In genomic region chr9:91423785-91424402, GRCh38 we compare ENCODE assay signal across 8 cellular contexts. TPM values are rescaled to one million over a fixed set of nuclear protein-coding genes. Genes with fewer than 3 reads are reported as not detected.
DNase-seq lines count a peak whose midpoint lies in the region; ATAC-seq and TF ChIP-seq lines count a peak whose summit lies in the region.

NFIL3 (minus strand) TSS chr9:91423832; CDS start chr9:91410734, 13,098 bp downstream.

- H4K20me1 ChIP-seq in BLaER1 treated with 17β-estradiol and CSF1 and Interleukin-3, amounts not matched to agents 10 nM and 100 nM, result peaks cover 22 to 44% (median 41%) of the 10 kb centered on the region in 11 experiments; a peak in 18 of 22 replicates

- H3K4me1 Mint-ChIP-seq in endothelial cell (ENCODE audit: unreplicated experiment) (peaks cover 22% of the 10 kb centered on the region), mesothelial cell of epicardium (peaks cover 54% of the 10 kb centered on the region)

- H3K9me3 ChIP-seq in BLaER1 treated with 17β-estradiol and CSF1 and Interleukin-3, amounts not matched to agents 10 nM and 100 nM (replicated peaks in 1 of 11), result no peaks in the 10 kb centered on the region; a peak in 1 of 22 replicates
- H3K9me3 ChIP-seq in NT2/D1 (ENCODE audit: insufficient read depth, low read length), result no peaks in the 10 kb centered on the region

- peak within 1 kb of the TSS; percentile 74 to 92 (median 87) for H3K4me3 ChIP-seq in BLaER1 treated with 17β-estradiol and CSF1 and Interleukin-3, amounts not matched to agents 10 nM and 100 nM
- H3K4me3 ChIP-seq in NT2/D1 (ENCODE audit: insufficient read length, low read depth), result peak within 1 kb of the TSS; percentile 66

- H3K27me3 ChIP-seq in BLaER1 treated with 17β-estradiol and CSF1 and Interleukin-3, amounts not matched to agents 10 nM and 100 nM, result peaks cover 0 to 11% (median 5%) of the 10 kb centered on the region in 11 experiments; a peak in 8 of 22 replicates
- H3K27me3 ChIP-seq in NT2/D1 (ENCODE audit: insufficient read depth, insufficient read length), result peaks cover 61% of the 10 kb centered on the region

- H3K36me3 ChIP-seq in BLaER1 treated with 17β-estradiol and CSF1 and Interleukin-3, amounts not matched to agents 10 nM and 100 nM, result peaks cover 0 to 3% (median 0%) of the 10 kb centered on the region in 11 experiments; a peak in 2 of 22 replicates
- H3K36me3 ChIP-seq in NT2/D1 (ENCODE audit: insufficient read depth, insufficient read length, low read length), result no peaks in the 10 kb centered on the region

- H3K36me3 Mint-ChIP-seq in endothelial cell (ENCODE audit: low read depth, unreplicated experiment) (peaks cover 9% of the 10 kb centered on the region), mesothelial cell of epicardium (no peaks in the 10 kb centered on the region)

- H3K27me3 Mint-ChIP-seq in endothelial cell (ENCODE audit: unreplicated experiment) (peaks cover 15% of the 10 kb centered on the region), mesothelial cell of epicardium (ENCODE audit: low read depth) (peaks cover 31% of the 10 kb centered on the region)

- H3K4me3 Mint-ChIP-seq in endothelial cell (ENCODE audit: unreplicated experiment) (peak within 1 kb of the TSS; percentile 98), mesothelial cell of epicardium (peak within 1 kb of the TSS; percentile 94)

- H3K9ac ChIP-seq in BLaER1 treated with 17β-estradiol and CSF1 and Interleukin-3, amounts not matched to agents 10 nM and 100 nM, result peak within 1 kb of the TSS; percentile 91 to 99 (median 97)
- peak within 1 kb of the TSS; percentile 82 for H3K9ac ChIP-seq in NT2/D1 (ENCODE audit: insufficient read length, low read depth)

- peak within 1 kb of the TSS; percentile 94 to 99 (median 96) for H3K27ac ChIP-seq in BLaER1 treated with 17β-estradiol and CSF1 and Interleukin-3, amounts not matched to agents 10 nM and 100 nM

- TF ChIP-seq CTCF in endothelial cell (IDR thresholded peaks at IDR 0.05; ENCODE audit: unreplicated experiment) (no peak), mesothelial cell of epicardium (IDR thresholded peaks at IDR 0.05; ENCODE audit: unreplicated experiment) (no peak)

- no peak for DNase-seq in NT2/D1 (ENCODE audit: low read depth, low spot score)
- DNase-seq in activated CD8-positive, alpha-beta memory T cell treated with anti-CD3 and anti-CD28 coated beads, Interleukin-2, amount 50 U/mL, for 48 hours, result peak; percentile 86
- peak; percentile 75 for DNase-seq in endothelial cell (ENCODE audit: low spot score)
- peak; percentile 73 to 80 for DNase-seq in mesothelial cell of epicardium (ENCODE audit: low spot score in 2 of 2, unreplicated experiment in 2 of 2)
- peak; percentile 70 to 71 for DNase-seq in stimulated activated CD8-positive, alpha-beta memory T cell treated with anti-CD3 and anti-CD28 coated beads, Interleukin-15, amount 100 ng/mL, for 48 hours (ENCODE audit: low read depth in 2 of 2)

- H3K27ac Mint-ChIP-seq in endothelial cell (ENCODE audit: unreplicated experiment), result peak within 1 kb of the TSS; percentile 85
- peak within 1 kb of the TSS; percentile 99 for H3K27ac Mint-ChIP-seq in mesothelial cell of epicardium

- ATAC-seq in GM19372 (IDR thresholded peaks at IDR 0.05; ENCODE audit: low read depth, unreplicated experiment) (peak; percentile 84), HG03520 (IDR thresholded peaks at IDR 0.05; ENCODE audit: unreplicated experiment) (peak; percentile 74)

- H3K9me3 Mint-ChIP-seq in endothelial cell (ENCODE audit: unreplicated experiment) (no peaks in the 10 kb centered on the region), mesothelial cell of epicardium (no peaks in the 10 kb centered on the region)

- H3K4me1 ChIP-seq in BLaER1 treated with 17β-estradiol and CSF1 and Interleukin-3, amounts not matched to agents 10 nM and 100 nM, result peaks cover 42 to 73% (median 51%) of the 10 kb centered on the region in 10 experiments
- peaks cover 7% of the 10 kb centered on the region for H3K4me1 ChIP-seq in NT2/D1 (ENCODE audit: insufficient read depth, insufficient read length)

- H3K4me2 ChIP-seq in BLaER1 treated with 17β-estradiol and CSF1 and Interleukin-3, amounts not matched to agents 10 nM and 100 nM, result peak within 1 kb of the TSS; percentile 81 to 97 (median 88)

RNA-seq across cellular contexts. Expression of gene NFIL3, which starts in this region (rescaled TPM):
- total RNA-seq in endothelial cell (ENCODE audit: unreplicated experiment) (9.6 TPM), mesothelial cell of epicardium (25.8 to 28.1 TPM (median 26.3 TPM) in 3 replicates)
